In genomic region chr7:104976966-104977636, GRCh38 we compare ENCODE assay signal across 10 cellular contexts. TPM values are rescaled to one million over a fixed set of nuclear protein-coding genes. Genes with fewer than 3 reads are reported as not detected.
DNase-seq lines count a peak whose midpoint lies in the region; ATAC-seq, FAIRE-seq and TF ChIP-seq lines count a peak whose summit lies in the region.
"Had no signal": no experiment of that assay in that cellular context is flagged by ENCODE, and none has a peak within 500 bp of the region (broad histone marks: within the 10 kb centered on the region; RNA-seq: fewer than 3 reads in every experiment).

No MANE protein-coding gene starts in this region.

- peaks cover 60% of the 10 kb centered on the region for H3K4me1 Mint-ChIP-seq in neural crest cell

- DNase-seq in IMR-90 (no peak), endothelial cell of umbilical vein (ENCODE audit: low read depth, low spot score) (peak; percentile 37), neural crest cell (ENCODE audit: low read depth, low spot score) (no peak), KG1 (lab: John Stamatoyannopoulos, UW) (no peak), NCI-H187 (lab: John Stamatoyannopoulos, UW) (no peak)

- intact Hi-C loops in IMR-90 (cut with micrococcal nuclease) (no loop called here), endothelial cell of umbilical vein (cut with micrococcal nuclease) (no loop called here)

- in situ Hi-C loops in IMR-90 (cut with MboI; ENCODE audit: low sequenced_read_pairs): no loop called here

- ATAC-seq in IMR-90 (ENCODE audit: low read depth): no peak
- ATAC-seq in HG03520 (IDR thresholded peaks at IDR 0.05; ENCODE audit: unreplicated experiment): no peak
- ATAC-seq in GM18517 (IDR thresholded peaks at IDR 0.05; ENCODE audit: unreplicated experiment): no peak
- ATAC-seq: HepG2 had no signal

- H3K9me3 Mint-ChIP-seq in neural crest cell: no peaks in the 10 kb centered on the region

- no peak overlapping the region for H3K18ac ChIP-seq in IMR-90 (ENCODE audit: low read depth, low read length)

- H2BK20ac ChIP-seq in IMR-90 (ENCODE audit: low read depth, low read length): no peak overlapping the region

- H2BK120ac ChIP-seq in IMR-90 (ENCODE audit: low read depth, low read length): peak overlapping the region; percentile 36; the same call in 1 of the 2 replicates

- H4K20me1 ChIP-seq in IMR-90 (ENCODE audit: insufficient read depth, low read length): no peaks in the 10 kb centered on the region; the same call in 1 of the 2 replicates
- no peaks in the 10 kb centered on the region for H4K20me1 ChIP-seq in endothelial cell of umbilical vein (replicated peaks; ENCODE audit: control insufficient read depth, extremely low read depth, insufficient read depth, low read length)

- BruUV-seq in IMR-90 (replicated peaks; lab: Mats Ljungman, UMichigan) (no TSS peak), endothelial cell of umbilical vein (replicated peaks; lab: Mats Ljungman, UMichigan) (no TSS peak)

- H3K14ac ChIP-seq in IMR-90 (replicated peaks; ENCODE audit: low read depth, low read length): peak overlapping the region; percentile 38; the same call in 1 of the 2 replicates

- H2AFZ ChIP-seq in ACC112 (ENCODE audit: low read length, unreplicated experiment): no peak overlapping the region
- H2AFZ ChIP-seq in IMR-90 (replicated peaks; ENCODE audit: low read length, poor library complexity): no peak overlapping the region
- H2AFZ ChIP-seq in endothelial cell of umbilical vein (ENCODE audit: low read depth, low read length): no peak overlapping the region

- no peak for FAIRE-seq in endothelial cell of umbilical vein (lab: Jason Lieb, UNC)
- FAIRE-seq: HepG2 had no signal

- H4K8ac ChIP-seq in IMR-90 (ENCODE audit: low read depth in 2 of 2, low read length in 2 of 2): peak overlapping the region in 1 of 2 experiments; percentile 12; a peak in 1 of 4 replicates

- no peak overlapping the region for H2BK5ac ChIP-seq in IMR-90 (ENCODE audit: low read depth, low read length, poor library complexity, severe bottlenecking)

- H3K4ac ChIP-seq in IMR-90 (ENCODE audit: low read depth, low read length): peak overlapping the region; percentile 63

- dilution Hi-C loops in IMR-90 (cut with HindIII; ENCODE audit: low sequenced_read_pairs, unreplicated experiment) (no loop called here), endothelial cell of umbilical vein (cut with MboI; ENCODE audit: extremely low pct_ligation_motif_present, low sequenced_read_pairs) (no loop called here)

- H4K91ac ChIP-seq in IMR-90 (ENCODE audit: insufficient read depth, low read depth, low read length): no peak overlapping the region

- H3K4me1 ChIP-seq in ACC112 (ENCODE audit: control insufficient read depth, insufficient read depth, low read length, unreplicated experiment) (peaks cover 82% of the 10 kb centered on the region), IMR-90 (ENCODE audit: control insufficient read depth, insufficient read depth, low read length) (peaks cover 26% of the 10 kb centered on the region), endothelial cell of umbilical vein (ENCODE audit: control insufficient read depth, extremely low read depth, insufficient read depth, low read length) (peaks cover 47% of the 10 kb centered on the region)

- peaks cover 38% of the 10 kb centered on the region for H3K79me2 ChIP-seq in ACC112 (ENCODE audit: control insufficient read depth, insufficient read depth, low read length, unreplicated experiment)
- H3K79me2 ChIP-seq in endothelial cell of umbilical vein (ENCODE audit: control insufficient read depth, insufficient read depth, low read length): peaks cover 9% of the 10 kb centered on the region

- peak overlapping the region; percentile 21 for H3K4me3 Mint-ChIP-seq in neural crest cell

- no peaks in the 10 kb centered on the region for H3K9me3 ChIP-seq in IMR-90 (ENCODE audit: control insufficient read depth, insufficient read depth, low read length)
- H3K9me3 ChIP-seq in endothelial cell of umbilical vein (replicated peaks; ENCODE audit: control insufficient read depth, insufficient read depth, low read length): no peaks in the 10 kb centered on the region
- H3K9me3 ChIP-seq: neutrophil had no signal

- peaks cover 5% of the 10 kb centered on the region for H3K36me3 Mint-ChIP-seq in neural crest cell (ENCODE audit: low read depth)

- H3K9me1 ChIP-seq in IMR-90 (ENCODE audit: insufficient read depth, low read length): peaks cover 16% of the 10 kb centered on the region
- no peaks in the 10 kb centered on the region for H3K9me1 ChIP-seq in endothelial cell of umbilical vein (replicated peaks; ENCODE audit: control insufficient read depth, extremely low read depth, insufficient read depth, low read length)

- CTCF ChIA-PET in IMR-90 (lab: Yijun Ruan, JAX) (interaction anchor here (1.0 kb wide), 1 partner anchor 21 kb away, joined by 3 read pairs; no protein-coding TSS in a partner anchor), endothelial cell of umbilical vein (lab: Charles Lee) (interaction anchor here (0.7 to 1.2 kb wide), 2 partner anchors 32 to 34 kb away, joined by 3 to 4 read pairs; no protein-coding TSS in a partner anchor)

- no peaks in the 10 kb centered on the region for H3K27me3 Mint-ChIP-seq in neural crest cell (ENCODE audit: low read depth)

- TF ChIP-seq POLR2A in IMR-90 (IDR thresholded peaks at IDR 0.05; ENCODE audit: low read depth, low read length) (no peak), endothelial cell of umbilical vein (IDR thresholded peaks at IDR 0.05; ENCODE audit: low read depth, low read length) (no peak)

- H3K4me3 ChIP-seq in ACC112 (ENCODE audit: low read depth, low read length) (no peak overlapping the region), IMR-90 (ENCODE audit: insufficient read depth, low read depth, low read length) (no peak overlapping the region), endothelial cell of umbilical vein (replicated peaks in 1 of 3; ENCODE audit: insufficient read depth in 1 of 3, low read depth in 1 of 3, low read length in 3 of 3) (no peak overlapping the region)

- peak overlapping the region; percentile 78; the same call in 1 of the 2 replicates for H2AK5ac ChIP-seq in IMR-90 (ENCODE audit: low read depth, low read length)

- peak overlapping the region; percentile 79; the same call in 1 of the 2 replicates for H3K23ac ChIP-seq in IMR-90 (ENCODE audit: low read depth, low read length)

- H3K79me1 ChIP-seq in IMR-90 (ENCODE audit: low read depth in 1 of 2, low read length in 2 of 2): peaks cover 15 to 49% of the 10 kb centered on the region in 2 experiments; a peak in 3 of 4 replicates

- no CpG with 5 or more reads among the region's 3 CpGs for WGBS in IMR-90 (ENCODE audit: extremely low coverage in 2 of 2, insufficient read length in 1 of 2), 2 experiments

- no peak for TF ChIP-seq RAD21 in IMR-90 (IDR thresholded peaks at IDR 0.05; ENCODE audit: low read length)

- H3K27ac Mint-ChIP-seq in neural crest cell (ENCODE audit: unreplicated experiment): no peak overlapping the region

- no peak overlapping the region for H3K4me2 ChIP-seq in IMR-90 (ENCODE audit: low read depth, low read length)
- H3K4me2 ChIP-seq in endothelial cell of umbilical vein (ENCODE audit: insufficient read depth, low read length): no peak overlapping the region

- H2AK9ac ChIP-seq in IMR-90 (replicated peaks; ENCODE audit: low read depth, low read length, poor library complexity): no peak overlapping the region

- H3K27ac ChIP-seq in ACC112 (ENCODE audit: low read depth, low read length): peak overlapping the region; percentile 99
- peak overlapping the region; percentile 40; the same call in 1 of the 2 replicates for H3K27ac ChIP-seq in IMR-90 (ENCODE audit: insufficient read depth, low read length)
- H3K27ac ChIP-seq in endothelial cell of umbilical vein (ENCODE audit: insufficient read depth, low read depth, low read length): no peak overlapping the region
- H3K27ac ChIP-seq: neutrophil had no signal

- H3K36me3 ChIP-seq in ACC112 (ENCODE audit: insufficient read depth, low read length): no peaks in the 10 kb centered on the region
- peaks cover 1% of the 10 kb centered on the region; the same call in 1 of the 2 replicates for H3K36me3 ChIP-seq in IMR-90 (ENCODE audit: control insufficient read depth, insufficient read depth, low read length)
- H3K36me3 ChIP-seq in endothelial cell of umbilical vein (ENCODE audit: control insufficient read depth in 2 of 2, extremely low read depth in 1 of 2, insufficient read depth in 2 of 2, low read length in 2 of 2): no peaks in the 10 kb centered on the region
- H3K36me3 ChIP-seq: neutrophil had no signal

- TF ChIP-seq CTCF in IMR-90 (conservative IDR thresholded peaks at IDR 0.05; ENCODE audit: low read depth, low read length) (no peak), endothelial cell of umbilical vein (IDR thresholded peaks at IDR 0.05; ENCODE audit: extremely low read depth in 1 of 2, insufficient read depth in 1 of 2, low read depth in 1 of 2, low read length in 2 of 2) (no peak), neural crest cell (conservative IDR thresholded peaks at IDR 0.05) (no peak)

- H3K9ac ChIP-seq in IMR-90 (ENCODE audit: low read depth, low read length) (no peak overlapping the region), endothelial cell of umbilical vein (replicated peaks; ENCODE audit: extremely low read depth, insufficient read depth, low read length) (no peak overlapping the region)

- H4K5ac ChIP-seq in IMR-90 (ENCODE audit: low read depth, low read length): no peak overlapping the region; the same call in 1 of the 2 replicates

- H2BK15ac ChIP-seq in IMR-90 (ENCODE audit: low read depth, low read length): peak overlapping the region; percentile 50; the same call in 1 of the 3 replicates

- H3K56ac ChIP-seq in IMR-90 (ENCODE audit: extremely low read depth, insufficient read depth, low read length): no peak overlapping the region

- POLR2A ChIA-PET in IMR-90 (lab: Charles Lee; ENCODE audit: unreplicated experiment): interaction anchor here (0.6 kb wide), 1 partner anchor 555 kb away, joined by 4 read pairs; no protein-coding TSS in a partner anchor
- POLR2A ChIA-PET in endothelial cell of umbilical vein (lab: Charles Lee): no interaction called here

- H3K27me3 ChIP-seq in ACC112 (ENCODE audit: insufficient read depth, low read length) (no peaks in the 10 kb centered on the region), IMR-90 (ENCODE audit: control insufficient read depth, insufficient read depth, low read length) (no peaks in the 10 kb centered on the region), endothelial cell of umbilical vein (ENCODE audit: control insufficient read depth in 2 of 2, insufficient read depth in 2 of 2, low read length in 2 of 2) (no peaks in the 10 kb centered on the region)
- H3K27me3 ChIP-seq: neutrophil had no signal

RNA-seq across cellular contexts. Expression of gene KMT2E, which starts 36.9 kb away (rescaled TPM):
- total RNA-seq in IMR-90 (2012; rRNA removed): 79.2 and 83.3 TPM in 2 replicates
- 12.9 and 16.8 TPM in 2 replicates for polyA plus RNA-seq in IMR-90 (2012; rRNA removed)
- 5.3 and 7.7 TPM in 2 replicates for polyA plus RNA-seq in IMR-90 (2012; cell fraction: cytosol; rRNA removed)
- polyA plus RNA-seq in IMR-90 (2012; cell fraction: nucleus; rRNA removed; ENCODE audit: low replicate concordance): 7.4 and 30.8 TPM in 2 replicates
- 68.5 and 74.8 TPM in 2 replicates for total RNA-seq in endothelial cell of umbilical vein
- polyA plus RNA-seq in endothelial cell of umbilical vein: 10.1 and 19.0 TPM in 2 replicates
- 10.7 and 11.8 TPM in 2 replicates for polyA plus RNA-seq in endothelial cell of umbilical vein (2011; cell fraction: cytosol; rRNA removed)
- polyA plus RNA-seq in endothelial cell of umbilical vein (2011; cell fraction: nucleus; rRNA removed): 55.5 and 66.2 TPM in 2 replicates
- 27.7 and 29.8 TPM in 2 replicates for polyA plus RNA-seq in endothelial cell of umbilical vein (2012)
- polyA minus RNA-seq in endothelial cell of umbilical vein: 92.4 and 106 TPM in 2 replicates
- polyA minus RNA-seq in endothelial cell of umbilical vein (2011; cell fraction: cytosol; rRNA and poly(A)+ RNA removed): 19.5 TPM
- 172 and 208 TPM in 2 replicates for polyA minus RNA-seq in endothelial cell of umbilical vein (2011; cell fraction: nucleus; rRNA and poly(A)+ RNA removed)
- 75.5 and 79.6 TPM in 2 replicates for total RNA-seq in neural crest cell
